ENCODE assay signal across 1 cellular context in genomic region chr18:11857177-11857887, GRCh38.
TF ChIP-seq lines count a peak whose summit lies in the region.

No MANE protein-coding gene starts in this region.

TF ChIP-seq in HEK293, 187 proteins besides CTCF, POLR2A, EP300 and RAD21 (continued from another document and continues in another):
- TF ChIP-seq REST (tag by site-specific recombination; IDR thresholded peaks at IDR 0.05) (no peak), YY1 (tag by site-specific recombination; IDR thresholded peaks at IDR 0.05) (no peak), PRDM6 (tag by site-specific recombination; IDR thresholded peaks at IDR 0.05) (peak; percentile 57; the same call in 1 of the 2 replicates), IKZF3 (tag by site-specific recombination; IDR thresholded peaks at IDR 0.05) (0 out of 2 replicates have a peak, but pooled peaks have one; percentile 43), ZNF645 (tag by site-specific recombination; IDR thresholded peaks at IDR 0.05) (no peak), ZNF76 (tag by site-specific recombination; IDR thresholded peaks at IDR 0.05; ENCODE audit: borderline replicate concordance, low read depth) (peak; percentile 56; the same call in 1 of the 2 replicates), ZNF837 (tag by site-specific recombination; IDR thresholded peaks at IDR 0.05) (no peak), ZNF214 (tag by site-specific recombination; IDR thresholded peaks at IDR 0.05; ENCODE audit: borderline replicate concordance) (no peak), ZNF266 (tag by site-specific recombination; IDR thresholded peaks at IDR 0.05; ENCODE audit: low read depth) (no peak), ZSCAN4 (tag by site-specific recombination; IDR thresholded peaks at IDR 0.05) (no peak; the same call in 1 of the 2 replicates), ZNF202 (tag by site-specific recombination; IDR thresholded peaks at IDR 0.05; ENCODE audit: borderline replicate concordance) (no peak), ZNF830 (tag by site-specific recombination; IDR thresholded peaks at IDR 0.05; ENCODE audit: low read depth) (no peak), ZNF629 (tag by site-specific recombination; IDR thresholded peaks at IDR 0.05) (peak; percentile 99), AEBP2 (tag by site-specific recombination; IDR thresholded peaks at IDR 0.05; ENCODE audit: borderline replicate concordance) (no peak), EGR2 (tag by site-specific recombination; IDR thresholded peaks at IDR 0.05; ENCODE audit: low read depth) (no peak), ZNF843 (tag by site-specific recombination; IDR thresholded peaks at IDR 0.05) (peak; percentile 70), ZNF544 (tag by site-specific recombination; IDR thresholded peaks at IDR 0.05) (no peak), ZNF621 (tag by site-specific recombination; IDR thresholded peaks at IDR 0.05) (no peak), ZNF398 (tag by site-specific recombination; IDR thresholded peaks at IDR 0.05) (peak; percentile 56), ZNF660 (tag by site-specific recombination; IDR thresholded peaks at IDR 0.05) (no peak; the same call in 1 of the 2 replicates), FEZF1 (tag by site-specific recombination; IDR thresholded peaks at IDR 0.05) (peak; percentile 83), ZNF148 (tag by site-specific recombination; IDR thresholded peaks at IDR 0.05; ENCODE audit: borderline replicate concordance) (no peak), ZNF558 (tag by site-specific recombination; IDR thresholded peaks at IDR 0.05) (0 out of 2 replicates have a peak, but pooled peaks have one; percentile 48), ZNF184 (tag by site-specific recombination; IDR thresholded peaks at IDR 0.05) (no peak), ZNF26 (tag by site-specific recombination; IDR thresholded peaks at IDR 0.05) (no peak), ZNF146 (tag by site-specific recombination; IDR thresholded peaks at IDR 0.05) (no peak), ZBTB48 (tag by site-specific recombination; IDR thresholded peaks at IDR 0.05) (no peak), PATZ1 (tag by site-specific recombination; IDR thresholded peaks at IDR 0.05) (peak; percentile 63), ZBTB10 (tag by site-specific recombination; IDR thresholded peaks at IDR 0.05) (peak; percentile 80), ZNF24 (tag by site-specific recombination; IDR thresholded peaks at IDR 0.05) (peak; percentile 81; the same call in 1 of the 2 replicates), ZNF18 (tag by site-specific recombination; IDR thresholded peaks at IDR 0.05) (no peak), ZNF776 (tag by site-specific recombination; IDR thresholded peaks at IDR 0.05; ENCODE audit: borderline replicate concordance) (no peak), MEIS1 (CRISPR knock-in tag; IDR thresholded peaks at IDR 0.05; ENCODE audit: borderline replicate concordance) (no peak), KLF7 (tag by site-specific recombination; IDR thresholded peaks at IDR 0.05; ENCODE audit: borderline replicate concordance) (no peak)
